In the genomic region with DNA sequence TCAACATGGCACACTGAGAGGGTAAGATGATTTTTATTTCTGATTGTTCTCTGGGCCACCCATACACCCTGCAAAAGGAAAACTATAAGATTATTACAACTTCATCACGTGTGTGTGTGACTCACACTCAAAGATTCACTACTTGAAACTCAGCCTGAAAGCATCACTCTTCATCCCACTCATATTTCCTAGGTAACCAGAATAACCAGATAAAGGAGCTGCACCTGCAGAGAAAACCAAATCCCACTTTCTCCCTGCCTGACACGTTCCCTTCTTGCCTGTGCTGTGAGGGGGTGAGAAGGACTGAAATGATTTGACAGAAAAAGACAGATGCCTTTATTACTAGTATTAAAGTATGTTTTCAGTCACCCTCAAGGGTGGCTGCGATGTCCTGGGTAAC, we compare ENCODE assay signal across 8 cellular contexts.
A peak's percentile ranks its signal among the peaks of the same experiment; 100 is the strongest.
DNase-seq lines count a peak whose midpoint lies in the region; ATAC-seq and TF ChIP-seq lines count a peak whose summit lies in the region.

No MANE protein-coding gene starts in this region.

- ATAC-seq in GM18498 (IDR thresholded peaks at IDR 0.05; ENCODE audit: unreplicated experiment) (peak; percentile 60), GM21723 (IDR thresholded peaks at IDR 0.05; ENCODE audit: unreplicated experiment) (peak; percentile 70), T-cell (replicated peaks in 1 of 4) (peak in 1 of 4 experiments; percentile 59), left lung (peak; percentile 17), HG03159 (IDR thresholded peaks at IDR 0.05; ENCODE audit: unreplicated experiment) (no peak), HG03196 (IDR thresholded peaks at IDR 0.05; ENCODE audit: unreplicated experiment) (no peak), mucosa of descending colon (no peak)

- H3K36me3 ChIP-seq in left lung (no peaks in the 10 kb centered on the region), mucosa of descending colon (ENCODE audit: low read depth) (no peaks in the 10 kb centered on the region)

- H3K4me1 Mint-ChIP-seq in T-cell: peaks cover 13 to 30% (median 29%) of the 10 kb centered on the region in 3 donors

- intact Hi-C loops in left lung (cut with DNase I): no loop called here
- intact Hi-C loops in mucosa of descending colon (cut with DNase I, micrococcal nuclease): no loop called here

- H3K27me3 ChIP-seq in left lung: no peaks in the 10 kb centered on the region

- peaks cover 3 to 8% of the 10 kb centered on the region in 2 donors for H3K4me1 ChIP-seq in left lung
- H3K4me1 ChIP-seq in mucosa of descending colon (ENCODE audit: low read depth): no peaks in the 10 kb centered on the region

- CTCF ChIA-PET in T-cell (lab: Charles Lee): no interaction called here

- TF ChIP-seq CTCF in left lung (IDR thresholded peaks at IDR 0.05): no peak
- no peak for TF ChIP-seq CTCF in mucosa of descending colon (IDR thresholded peaks at IDR 0.05)

- POLR2A ChIA-PET in T-cell (lab: Charles Lee): no interaction called here

- H3K4me3 ChIP-seq in left lung (no peak overlapping the region), mucosa of descending colon (no peak overlapping the region)

- no peak overlapping the region for H3K27ac ChIP-seq in left lung

- H3K36me3 Mint-ChIP-seq in T-cell: peaks cover 40% of the 10 kb centered on the region

- no peak overlapping the region for H3K4me3 Mint-ChIP-seq in T-cell

- H3K9me3 Mint-ChIP-seq in T-cell: no peaks in the 10 kb centered on the region

- peak overlapping the region; percentile 29 to 56 for H3K27ac Mint-ChIP-seq in T-cell

- no peaks in the 10 kb centered on the region for H3K27me3 Mint-ChIP-seq in T-cell

- no peaks in the 10 kb centered on the region for H3K9me3 ChIP-seq in left lung
- H3K9me3 ChIP-seq in mucosa of descending colon: no peaks in the 10 kb centered on the region

- DNase-seq in T-cell (no peak), left lung (no peak), NOMO-1 (lab: John Stamatoyannopoulos, UW; ENCODE audit: unreplicated experiment in 2 of 2) (no peak), mucosa of descending colon (no peak)

Comparison
In these comparisons a context has a peak if more than half of its experiments do, and no peak if none do; other contexts are left out.
1. ATAC-seq: peak in GM18498 (single experiment), GM21723 (single experiment) and left lung (single experiment); none in HG03159 (single experiment), HG03196 (single experiment) and mucosa of descending colon (single experiment).